ENCODE assay signal across 1 cellular context in the genomic region with DNA sequence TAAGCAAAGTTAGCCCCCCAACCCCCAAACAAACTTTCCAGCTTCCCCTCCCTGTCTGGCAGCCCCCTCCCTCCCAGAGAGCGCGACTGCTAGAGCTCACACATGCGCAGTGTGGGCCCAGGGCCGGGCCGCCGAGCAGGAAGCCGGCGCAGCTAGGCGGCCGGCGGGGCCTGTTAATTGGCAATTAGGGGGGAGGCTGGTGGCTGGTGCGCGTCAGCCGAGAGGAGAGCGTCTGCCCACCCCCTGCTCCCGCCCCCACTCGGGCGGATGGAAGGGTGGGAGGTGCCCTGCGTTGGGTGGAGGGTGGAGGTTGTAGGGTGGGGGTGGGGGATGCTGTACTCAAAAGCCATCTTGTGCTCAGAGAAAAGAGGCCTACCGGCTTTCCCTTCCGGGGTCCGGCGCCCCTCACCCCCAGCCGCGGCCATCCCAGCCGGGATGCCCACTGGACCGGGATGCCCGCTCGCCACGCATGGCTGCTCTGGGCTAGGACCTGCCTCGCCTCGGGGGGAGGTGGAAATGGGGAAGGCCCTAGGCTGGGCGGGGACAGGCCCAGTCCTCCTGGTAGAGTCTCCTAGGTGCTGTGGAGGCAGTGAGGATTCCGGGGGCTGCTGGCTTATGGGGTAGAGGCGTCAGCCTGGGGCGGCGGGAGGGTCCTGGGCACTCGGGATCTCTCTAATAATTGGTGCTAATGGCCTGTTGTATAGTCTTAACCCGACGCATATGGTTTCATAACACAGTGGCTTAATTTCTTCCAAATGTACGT.
TF ChIP-seq lines count a peak whose summit lies in the region.

No MANE protein-coding gene starts in this region.

TF ChIP-seq in HepG2, 621 proteins besides CTCF, POLR2A, EP300 and RAD21 (continued from another document):
- TF ChIP-seq ZNF891 (CRISPR knock-in tag; IDR thresholded peaks at IDR 0.05) (0 out of 2 replicates have a peak, but pooled peaks have one; percentile 6), AKNA (CRISPR knock-in tag; IDR thresholded peaks at IDR 0.05; ENCODE audit: borderline replicate concordance) (no peak), ZNF446 (CRISPR knock-in tag; IDR thresholded peaks at IDR 0.05) (no peak), KAT8 (CRISPR knock-in tag; IDR thresholded peaks at IDR 0.05) (peak; percentile 43; the same call in 1 of the 2 replicates), TBX2 (CRISPR knock-in tag; IDR thresholded peaks at IDR 0.05; ENCODE audit: borderline replicate concordance) (peak; percentile 33; the same call in 1 of the 2 replicates), GABPB1 (CRISPR knock-in tag; IDR thresholded peaks at IDR 0.05) (peak; percentile 54; the same call in 1 of the 2 replicates), ZNF841 (CRISPR knock-in tag; IDR thresholded peaks at IDR 0.05; ENCODE audit: borderline replicate concordance) (no peak), CAMTA2 (CRISPR knock-in tag; IDR thresholded peaks at IDR 0.05; ENCODE audit: borderline replicate concordance) (no peak), PRPF4 (IDR thresholded peaks at IDR 0.05; ENCODE audit: low read depth, low read length, poor library complexity, severe bottlenecking) (no peak), ZBTB38 (CRISPR knock-in tag; IDR thresholded peaks at IDR 0.05) (peak; percentile 19; the same call in 1 of the 2 replicates), ZNF503 (CRISPR knock-in tag; IDR thresholded peaks at IDR 0.05) (no peak), SRY (CRISPR knock-in tag; IDR thresholded peaks at IDR 0.05) (no peak; the same call in 1 of the 2 replicates), HES4 (CRISPR knock-in tag; IDR thresholded peaks at IDR 0.05; ENCODE audit: borderline replicate concordance) (no peak), HDAC6 (IDR thresholded peaks at IDR 0.05; ENCODE audit: low read depth, low read length) (no peak), ZNF761 (CRISPR knock-in tag; conservative IDR thresholded peaks at IDR 0.05) (no peak), ZNF549 (CRISPR knock-in tag; IDR thresholded peaks at IDR 0.05) (no peak), ZSCAN22 (CRISPR knock-in tag; IDR thresholded peaks at IDR 0.05) (no peak), ZNF678 (CRISPR knock-in tag; IDR thresholded peaks at IDR 0.05) (no peak), EZH2 (conservative IDR thresholded peaks at IDR 0.05; ENCODE audit: low read depth, low read length) (0 out of 2 replicates have a peak, but pooled peaks have one; percentile 17), ZNF780A (CRISPR knock-in tag; IDR thresholded peaks at IDR 0.05) (no peak), GABPA (IDR thresholded peaks at IDR 0.05; ENCODE audit: low read depth, low read length) (no peak), GABPA (CRISPR knock-in tag; IDR thresholded peaks at IDR 0.05; ENCODE audit: low read depth) (no peak), HNF4G (IDR thresholded peaks at IDR 0.05; ENCODE audit: borderline replicate concordance, low read depth, low read length) (no peak), HNF4G (CRISPR knock-in tag; IDR thresholded peaks at IDR 0.05; ENCODE audit: borderline replicate concordance, low read depth) (no peak)
- TF ChIP-seq, protein P1, sequence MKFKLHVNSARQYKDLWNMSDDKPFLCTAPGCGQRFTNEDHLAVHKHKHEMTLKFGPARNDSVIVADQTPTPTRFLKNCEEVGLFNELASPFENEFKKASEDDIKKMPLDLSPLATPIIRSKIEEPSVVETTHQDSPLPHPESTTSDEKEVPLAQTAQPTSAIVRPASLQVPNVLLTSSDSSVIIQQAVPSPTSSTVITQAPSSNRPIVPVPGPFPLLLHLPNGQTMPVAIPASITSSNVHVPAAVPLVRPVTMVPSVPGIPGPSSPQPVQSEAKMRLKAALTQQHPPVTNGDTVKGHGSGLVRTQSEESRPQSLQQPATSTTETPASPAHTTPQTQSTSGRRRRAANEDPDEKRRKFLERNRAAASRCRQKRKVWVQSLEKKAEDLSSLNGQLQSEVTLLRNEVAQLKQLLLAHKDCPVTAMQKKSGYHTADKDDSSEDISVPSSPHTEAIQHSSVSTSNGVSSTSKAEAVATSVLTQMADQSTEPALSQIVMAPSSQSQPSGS (CRISPR knock-in tag; IDR thresholded peaks at IDR 0.05) = no peak
- TF ChIP-seq, protein P2, sequence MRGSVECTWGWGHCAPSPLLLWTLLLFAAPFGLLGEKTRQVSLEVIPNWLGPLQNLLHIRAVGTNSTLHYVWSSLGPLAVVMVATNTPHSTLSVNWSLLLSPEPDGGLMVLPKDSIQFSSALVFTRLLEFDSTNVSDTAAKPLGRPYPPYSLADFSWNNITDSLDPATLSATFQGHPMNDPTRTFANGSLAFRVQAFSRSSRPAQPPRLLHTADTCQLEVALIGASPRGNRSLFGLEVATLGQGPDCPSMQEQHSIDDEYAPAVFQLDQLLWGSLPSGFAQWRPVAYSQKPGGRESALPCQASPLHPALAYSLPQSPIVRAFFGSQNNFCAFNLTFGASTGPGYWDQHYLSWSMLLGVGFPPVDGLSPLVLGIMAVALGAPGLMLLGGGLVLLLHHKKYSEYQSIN (CRISPR knock-in tag; IDR thresholded peaks at IDR 0.05; ENCODE audit: borderline replicate concordance) = no peak
- TF ChIP-seq, protein P3, sequence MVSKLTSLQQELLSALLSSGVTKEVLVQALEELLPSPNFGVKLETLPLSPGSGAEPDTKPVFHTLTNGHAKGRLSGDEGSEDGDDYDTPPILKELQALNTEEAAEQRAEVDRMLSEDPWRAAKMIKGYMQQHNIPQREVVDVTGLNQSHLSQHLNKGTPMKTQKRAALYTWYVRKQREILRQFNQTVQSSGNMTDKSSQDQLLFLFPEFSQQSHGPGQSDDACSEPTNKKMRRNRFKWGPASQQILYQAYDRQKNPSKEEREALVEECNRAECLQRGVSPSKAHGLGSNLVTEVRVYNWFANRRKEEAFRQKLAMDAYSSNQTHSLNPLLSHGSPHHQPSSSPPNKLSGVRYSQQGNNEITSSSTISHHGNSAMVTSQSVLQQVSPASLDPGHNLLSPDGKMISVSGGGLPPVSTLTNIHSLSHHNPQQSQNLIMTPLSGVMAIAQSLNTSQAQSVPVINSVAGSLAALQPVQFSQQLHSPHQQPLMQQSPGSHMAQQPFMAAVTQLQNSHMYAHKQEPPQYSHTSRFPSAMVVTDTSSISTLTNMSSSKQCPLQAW (CRISPR knock-in tag; IDR thresholded peaks at IDR 0.05) = no peak
- TF ChIP-seq, protein P4, sequence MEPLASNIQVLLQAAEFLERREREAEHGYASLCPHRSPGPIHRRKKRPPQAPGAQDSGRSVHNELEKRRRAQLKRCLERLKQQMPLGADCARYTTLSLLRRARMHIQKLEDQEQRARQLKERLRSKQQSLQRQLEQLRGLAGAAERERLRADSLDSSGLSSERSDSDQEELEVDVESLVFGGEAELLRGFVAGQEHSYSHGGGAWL (CRISPR knock-in tag; IDR thresholded peaks at IDR 0.05) = no peak
TF ChIP-seq in HepG2: peak in this region for 19.
